In genomic region chr13:111115051-111115840, GRCh38 we compare ENCODE assay signal across 8 cellular contexts. TPM values are rescaled to one million over a fixed set of nuclear protein-coding genes. Genes with fewer than 3 reads are reported as not detected.
A peak's percentile ranks its signal among the peaks of the same experiment; 100 is the strongest.
DNase-seq lines count a peak whose midpoint lies in the region; ATAC-seq and TF ChIP-seq lines count a peak whose summit lies in the region.

Gene ARHGEF7, plus strand, starts transcription at chr13:111115310. Its CDS starts 217 bp downstream, at chr13:111115527.

- no peak for TF ChIP-seq EP300 in suprapubic skin (IDR thresholded peaks at IDR 0.05)

- H3K4me1 ChIP-seq in OCI-LY1 (ENCODE audit: insufficient read depth, low read length, severe bottlenecking), result peaks cover 5% of the 10 kb centered on the region
- peaks cover 39% of the 10 kb centered on the region for H3K4me1 ChIP-seq in suprapubic skin

- H3K27ac ChIP-seq in OCI-LY1 (ENCODE audit: low read depth, low read length, poor library complexity, severe bottlenecking) (no peak within 1 kb of the TSS), coronary artery (peak within 1 kb of the TSS; percentile 96 to 98), suprapubic skin (peak within 1 kb of the TSS; percentile 88)

- no peaks in the 10 kb centered on the region for H3F3A ChIP-seq in OCI-LY1 (ENCODE audit: insufficient read depth, low read length)

- ATAC-seq in HG02981 (IDR thresholded peaks at IDR 0.05; ENCODE audit: unreplicated experiment), result no peak

- peak within 1 kb of the TSS; percentile 62 for H3K4me2 ChIP-seq in OCI-LY1 (ENCODE audit: low read length)

- H3K9ac ChIP-seq in OCI-LY1 (ENCODE audit: low read length), result no peak within 1 kb of the TSS

- peaks cover 82% of the 10 kb centered on the region for H3K27me3 Mint-ChIP-seq in activated naive CD4-positive, alpha-beta T cell treated with anti-CD3 and anti-CD28 coated beads, Interleukin-2, amount 10 ng/mL, durations not matched to agents 7 days and 5 days

- TF ChIP-seq POLR2A in lower leg skin (IDR thresholded peaks at IDR 0.05), result no peak
- no peak for TF ChIP-seq POLR2A in suprapubic skin (IDR thresholded peaks at IDR 0.05)

- 0 to 1% methylated on average over 17 to 45 of the region's 121 CpGs for WGBS in lower leg skin, 2 donors
- 0% methylated on average over 22 of the region's 121 CpGs for WGBS in suprapubic skin

- CTCF ChIA-PET in activated naive CD4-positive, alpha-beta T cell treated with anti-CD3 and anti-CD28 coated beads, Interleukin-2, amount 10 ng/mL, durations not matched to agents 7 days and 5 days (lab: Charles Lee), result no interaction called here

- peak within 1 kb of the TSS; percentile 74 for H3K4me3 Mint-ChIP-seq in activated naive CD4-positive, alpha-beta T cell treated with anti-CD3 and anti-CD28 coated beads, Interleukin-2, amount 10 ng/mL, durations not matched to agents 7 days and 5 days

- no peak within 1 kb of the TSS for H3K27ac Mint-ChIP-seq in activated naive CD4-positive, alpha-beta T cell treated with anti-CD3 and anti-CD28 coated beads, Interleukin-2, amount 10 ng/mL, durations not matched to agents 7 days and 5 days

- H3K27me3 ChIP-seq in OCI-LY1 (ENCODE audit: insufficient read depth, low read length) (peaks cover 17% of the 10 kb centered on the region), suprapubic skin (peaks cover 67% of the 10 kb centered on the region)

- H3K9me3 Mint-ChIP-seq in activated naive CD4-positive, alpha-beta T cell treated with anti-CD3 and anti-CD28 coated beads, Interleukin-2, amount 10 ng/mL, durations not matched to agents 7 days and 5 days, result no peaks in the 10 kb centered on the region

- DNase-seq in activated naive CD4-positive, alpha-beta T cell treated with anti-CD3 and anti-CD28 coated beads, Interleukin-2, amount 10 ng/mL, durations not matched to agents 7 days and 5 days, result peak; percentile 28
- no peak for DNase-seq in activated naive CD4-positive, alpha-beta T cell treated with Interleukin-2 at 50 U/mL for 16 hours
- no peak for DNase-seq in coronary artery (ENCODE audit: low spot score)
- peak in 1 of 2 donors; percentile 86 for DNase-seq in lower leg skin (ENCODE audit: low spot score in 2 of 2)
- DNase-seq in suprapubic skin (ENCODE audit: low spot score in 2 of 2), result no peak
- DNase-seq in stimulated activated CD4-positive, alpha-beta T cell treated with anti-CD3 and anti-CD28 coated beads, Interleukin-2, amount 100 ng/mL, for 48 hours, result no peak

- H3K4me1 Mint-ChIP-seq in activated naive CD4-positive, alpha-beta T cell treated with anti-CD3 and anti-CD28 coated beads, Interleukin-2, amount 10 ng/mL, durations not matched to agents 7 days and 5 days, result peaks cover 18% of the 10 kb centered on the region

- intact Hi-C loops in lower leg skin (cut with DNase I; ENCODE audit: low total_unique reads), result no loop called here

- no peaks in the 10 kb centered on the region for H3K79me2 ChIP-seq in OCI-LY1 (ENCODE audit: insufficient read depth, low read length)

- H2AFZ ChIP-seq in OCI-LY1 (ENCODE audit: low read length), result no peak within 1 kb of the TSS

- no peaks in the 10 kb centered on the region for H4K20me1 ChIP-seq in OCI-LY1 (ENCODE audit: insufficient read depth, low read length)

- TF ChIP-seq CTCF in OCI-LY1 (IDR thresholded peaks at IDR 0.05; ENCODE audit: low read length) (no peak), coronary artery (IDR thresholded peaks at IDR 0.05) (no peak), lower leg skin (IDR thresholded peaks at IDR 0.05) (no peak), suprapubic skin (IDR thresholded peaks at IDR 0.05) (no peak)

- peak within 1 kb of the TSS; percentile 52 for H3K4me3 ChIP-seq in OCI-LY1 (ENCODE audit: low read depth, low read length, poor library complexity, severe bottlenecking)
- peak within 1 kb of the TSS; percentile 84 for H3K4me3 ChIP-seq in coronary artery
- peak within 1 kb of the TSS; percentile 23 for H3K4me3 ChIP-seq in lower leg skin (ENCODE audit: low read depth, poor library complexity, severe bottlenecking)
- H3K4me3 ChIP-seq in suprapubic skin, result peak within 1 kb of the TSS; percentile 66

- H3K36me3 ChIP-seq in OCI-LY1 (ENCODE audit: insufficient read depth, low read length), result no peaks in the 10 kb centered on the region
- no peaks in the 10 kb centered on the region for H3K36me3 ChIP-seq in suprapubic skin

- peaks cover 2% of the 10 kb centered on the region for H3K36me3 Mint-ChIP-seq in activated naive CD4-positive, alpha-beta T cell treated with anti-CD3 and anti-CD28 coated beads, Interleukin-2, amount 10 ng/mL, durations not matched to agents 7 days and 5 days

- no peaks in the 10 kb centered on the region for H3K9me3 ChIP-seq in OCI-LY1 (ENCODE audit: low read length)
- no peaks in the 10 kb centered on the region for H3K9me3 ChIP-seq in suprapubic skin

- H3K9me2 ChIP-seq in OCI-LY1 (ENCODE audit: low read depth, low read length), result no peaks in the 10 kb centered on the region

RNA-seq across cellular contexts. Expression of gene ARHGEF7, which starts in this region (rescaled TPM):
- total RNA-seq in lower leg skin (100 to 1,000 TPM in 1 of 4 donors, 10 to 100 TPM in 3; 42.8 to 125 (median 61.1) TPM), suprapubic skin (100 to 1,000 TPM in 2 of 4 donors, 10 to 100 TPM in 2; 72.1 to 210 (median 99.6) TPM)

Comparison
In these comparisons a context has a peak if more than half of its experiments do, and no peak if none do; other contexts are left out.
1. H3K4me3 ChIP-seq: peak in every context shown above with its lines; median percentile 84 in coronary artery; 66 in suprapubic skin; 52 in OCI-LY1; 23 in lower leg skin.